ENCODE assay signal across 12 cellular contexts in genomic region chr2:99430614-99431258, GRCh38. TPM values are rescaled to one million over a fixed set of nuclear protein-coding genes. Genes with fewer than 3 reads are reported as not detected.
DNase-seq lines count a peak whose midpoint lies in the region; TF ChIP-seq lines count a peak whose summit lies in the region.
"Had no signal": no experiment of that assay in that cellular context is flagged by ENCODE, and none has a peak within 500 bp of the region (broad histone marks: within the 10 kb centered on the region; RNA-seq: fewer than 3 reads in every experiment).

No MANE protein-coding gene starts in this region.

- H3K27ac ChIP-seq in coronary artery (peak overlapping the region; percentile 4 to 47), H9 (ENCODE audit: insufficient read length, low read depth, low read length) (no peak overlapping the region)
- H3K27ac ChIP-seq: body of pancreas had no signal

- no peak overlapping the region for H4K5ac ChIP-seq in H9 (ENCODE audit: insufficient read length, low read depth, low read length)

- H3K14ac ChIP-seq in H9 (ENCODE audit: insufficient read depth, low read length), result no peak overlapping the region

- no peak overlapping the region for H3K9ac ChIP-seq in H9 (ENCODE audit: extremely low read depth, insufficient read length, low read length)

- in situ Hi-C loops in Caki2 (cut with HindIII; ENCODE audit: low pct_unique_long_range_greater_than_20kb, low sequenced_read_pairs), result no loop called here

- H3K27ac Mint-ChIP-seq in progenitor cell of endocrine pancreas, result peak overlapping the region; percentile 22
- no peak overlapping the region for H3K27ac Mint-ChIP-seq in H9

- H3K23ac ChIP-seq in H9 (ENCODE audit: insufficient read length, low read depth, low read length), result no peak overlapping the region

- H3K23me2 ChIP-seq in H9 (ENCODE audit: insufficient read length, low read depth, low read length, poor library complexity, severe bottlenecking), result no peaks in the 10 kb centered on the region

- no peak overlapping the region for H2BK15ac ChIP-seq in H9 (ENCODE audit: low read depth, low read length)

- H3K36me3 ChIP-seq in BE2C, result peaks cover 3% of the 10 kb centered on the region; the same call in 1 of the 2 replicates

- no peak overlapping the region for H2BK120ac ChIP-seq in H9 (ENCODE audit: low read depth, low read length, poor library complexity, severe bottlenecking)

- H3K27me3 Mint-ChIP-seq in progenitor cell of endocrine pancreas, result no peaks in the 10 kb centered on the region
- no peaks in the 10 kb centered on the region for H3K27me3 Mint-ChIP-seq in H9 (ENCODE audit: low read depth)
- H3K27me3 Mint-ChIP-seq: stimulated activated naive CD8-positive, alpha-beta T cell treated with anti-CD3 and anti-CD28 coated beads, Interleukin-15, amount 100 ng/mL, for 72 hours had no signal

- H3K4me3 Mint-ChIP-seq in progenitor cell of endocrine pancreas (ENCODE audit: low read depth) (no peak overlapping the region), H9 (no peak overlapping the region)
- H3K4me3 Mint-ChIP-seq: stimulated activated naive CD8-positive, alpha-beta T cell treated with anti-CD3 and anti-CD28 coated beads, Interleukin-15, amount 100 ng/mL, for 72 hours had no signal

- H3K4me1 Mint-ChIP-seq in progenitor cell of endocrine pancreas (ENCODE audit: low read depth) (no peaks in the 10 kb centered on the region), H9 (peaks cover 0 to 3% of the 10 kb centered on the region in 2 experiments; a peak in 2 of 4 replicates)

- H3K56ac ChIP-seq in H9 (ENCODE audit: insufficient read length, low read depth, low read length), result no peak overlapping the region

- H3K36me3 Mint-ChIP-seq in progenitor cell of endocrine pancreas (ENCODE audit: insufficient read depth) (peaks cover 9% of the 10 kb centered on the region), H9 (ENCODE audit: insufficient read depth in 1 of 3, low read depth in 3 of 3) (peaks cover 17 to 55% (median 52%) of the 10 kb centered on the region in 3 experiments; a peak in 6 of 7 replicates)

- no CpG with 5 or more reads among the region's 4 CpGs for WGBS in H9 (ENCODE audit: extremely low coverage, insufficient read length, low lambda C conversion rate)

- no peak overlapping the region for H4K91ac ChIP-seq in H9 (ENCODE audit: insufficient read length, low read depth, low read length)

- H3T11ph ChIP-seq in H9 (ENCODE audit: low read length), result no peak overlapping the region

- no peak overlapping the region for H4K8ac ChIP-seq in H9 (replicated peaks; ENCODE audit: insufficient read length, low read depth, low read length)

- no peak overlapping the region for H2BK20ac ChIP-seq in H9 (ENCODE audit: low read depth, low read length, poor library complexity, severe bottlenecking)

- TF ChIP-seq CTCF in coronary artery (IDR thresholded peaks at IDR 0.05) (no peak), progenitor cell of endocrine pancreas (IDR thresholded peaks at IDR 0.05; ENCODE audit: unreplicated experiment) (no peak), BE2C (IDR thresholded peaks at IDR 0.05; ENCODE audit: low read depth, low read length) (no peak), H9 (conservative IDR thresholded peaks at IDR 0.05) (no peak)

- H3K4me3 ChIP-seq in Jurkat, Clone E6-1 (ENCODE audit: low read length), result no peak overlapping the region
- no peak overlapping the region for H3K4me3 ChIP-seq in coronary artery
- H3K4me3 ChIP-seq in BE2C (ENCODE audit: low read depth, low read length), result no peak overlapping the region
- H3K4me3 ChIP-seq: body of pancreas had no signal

- DNase-seq in Caki2 (ENCODE audit: low read depth) (peak; percentile 70), coronary artery (ENCODE audit: low spot score) (no peak), progenitor cell of endocrine pancreas (ENCODE audit: low spot score, unreplicated experiment) (no peak), BE2C (no peak), H9 (no peak)
- peak; percentile 10 for DNase-seq in Jurkat, Clone E6-1 (ENCODE audit: low read depth, low spot score)
- DNase-seq in activated CD4-positive, CD25-positive, alpha-beta regulatory T cell (lab: John Stamatoyannopoulos, UW), result no peak
- DNase-seq: activated CD4-positive, alpha-beta T cell treated with anti-CD3 and anti-CD28 coated beads for 48 hours; body of pancreas; mesendoderm; NCI-H1930; stimulated activated naive CD8-positive, alpha-beta T cell treated with anti-CD3 and anti-CD28 coated beads, Interleukin-15, amount 100 ng/mL, for 72 hours had no signal

- H3K9me3 Mint-ChIP-seq in progenitor cell of endocrine pancreas (ENCODE audit: low read depth) (no peaks in the 10 kb centered on the region), H9 (no peaks in the 10 kb centered on the region)
- H3K9me3 Mint-ChIP-seq: stimulated activated naive CD8-positive, alpha-beta T cell treated with anti-CD3 and anti-CD28 coated beads, Interleukin-15, amount 100 ng/mL, for 72 hours had no signal

- H3K79me1 ChIP-seq in H9 (ENCODE audit: insufficient read depth, low read depth, low read length, poor library complexity, severe bottlenecking), result no peaks in the 10 kb centered on the region

- H3K4me1 ChIP-seq in BE2C (no peaks in the 10 kb centered on the region), H9 (ENCODE audit: insufficient read depth, low read length) (no peaks in the 10 kb centered on the region)
- H3K4me1 ChIP-seq: body of pancreas had no signal

- H2AFZ ChIP-seq in H9 (ENCODE audit: low read length), result no peak overlapping the region

- H2AK5ac ChIP-seq in H9 (ENCODE audit: insufficient read length, low read length), result no peak overlapping the region

- no peaks in the 10 kb centered on the region for H4K20me1 ChIP-seq in H9 (ENCODE audit: control insufficient read depth, insufficient read depth, insufficient read length)

- H3K18ac ChIP-seq in H9 (ENCODE audit: insufficient read length, low read depth, low read length), result no peak overlapping the region

- no peak overlapping the region for H2BK12ac ChIP-seq in H9 (ENCODE audit: insufficient read length, low read depth, low read length)

- H3K4ac ChIP-seq in H9 (ENCODE audit: low read depth, low read length), result no peak overlapping the region

- no peaks in the 10 kb centered on the region for H3K27me3 ChIP-seq in BE2C
- H3K27me3 ChIP-seq in H9 (ENCODE audit: insufficient read depth, low read length), result no peaks in the 10 kb centered on the region
- H3K27me3 ChIP-seq: body of pancreas had no signal

- H3K9me3 ChIP-seq in BE2C (no peaks in the 10 kb centered on the region), H9 (ENCODE audit: control insufficient read depth, low read depth, low read length) (no peaks in the 10 kb centered on the region)
- H3K9me3 ChIP-seq: body of pancreas had no signal

- H3K4me2 ChIP-seq in H9 (ENCODE audit: insufficient read depth, insufficient read length, low read length), result no peak overlapping the region

- no peak overlapping the region for H2BK5ac ChIP-seq in H9 (ENCODE audit: insufficient read length, low read length)

- peaks cover 2% of the 10 kb centered on the region; the same call in 1 of the 2 replicates for H3K79me2 ChIP-seq in H9 (ENCODE audit: insufficient read depth, low read length)

RNA-seq across cellular contexts. Expression of gene REV1, which starts 59.1 kb away (rescaled TPM):
- total RNA-seq in Caki2 (2014; rRNA removed; shearing (Covaris generic); ENCODE audit: low replicate concordance), result 16.2 and 33.9 TPM in 2 replicates
- polyA plus RNA-seq in Jurkat, Clone E6-1 (2012; ENCODE audit: insufficient read depth, insufficient read length), result 28.8 TPM
- 45.6 and 53.7 TPM in 2 replicates for total RNA-seq in progenitor cell of endocrine pancreas
- polyA plus RNA-seq in BE2C (2012; ENCODE audit: insufficient read depth, insufficient read length, low read depth), result 18.9 TPM
- total RNA-seq in H9 (2021), result 41.6 and 43.1 TPM in 2 replicates

Comparison
In these comparisons a context has a peak if more than half of its experiments do, and no peak if none do; other contexts are left out.
1. DNase-seq: peak in Caki2 (single experiment) and Jurkat, Clone E6-1 (single experiment); none in coronary artery (single experiment), progenitor cell of endocrine pancreas (single experiment), activated CD4-positive, CD25-positive, alpha-beta regulatory T cell (0 of 4), BE2C (single experiment) and H9 (single experiment).